ENCODE assay signal across 20 cellular contexts in genomic region chr9:77142366-77142765, GRCh38.
"Had no signal": no experiment of that assay in that cellular context is flagged by ENCODE, and none has a peak within 500 bp of the region (broad histone marks: within the 10 kb centered on the region; RNA-seq: fewer than 3 reads in every experiment).

No MANE protein-coding gene starts in this region.

- H3K4me3 Mint-ChIP-seq: T-cell; T-helper 1 cell treated with Interleukin-12 subunit alpha and Interleukin-12 subunit beta and Interleukin-4 antibody, amounts not matched to agents 30 μg/mL and 1 μg/mL, for 36 hours had no signal

- H3K9ac ChIP-seq: SK-N-SH had no signal

- H3K4me2 ChIP-seq: SK-N-SH had no signal

- H3K36me3 Mint-ChIP-seq: T-cell had no signal

- H3K9me3 ChIP-seq: SK-N-SH had no signal

- H3K27ac Mint-ChIP-seq: T-cell; T-helper 1 cell treated with Interleukin-12 subunit alpha and Interleukin-12 subunit beta and Interleukin-4 antibody, amounts not matched to agents 30 μg/mL and 1 μg/mL, for 36 hours had no signal

- DNase-seq: IMR-90, Karpas-422, KG1, MM.1S, NCI-H1092 treated with DMSO at 0.1 percent for 48 hours, NCI-H1694, NCI-H187 treated with DMSO at 0.1 percent for 48 hours, NCI-H2029 treated with DMSO at 0.1 percent for 48 hours, NCI-H2107, NCI-H2227 treated with DMSO at 0.1 percent for 48 hours, NCI-H524, NCI-H774, SHP77, SK-N-SH, SW 1271, T-cell had no signal

- ATAC-seq: HepG2, Panc1, T-cell had no signal

- H3K4me1 Mint-ChIP-seq: T-cell had no signal

- H3K27ac ChIP-seq: RWPE1 had no signal

- H3K9me2 ChIP-seq: SK-N-SH had no signal

- H3K9me3 Mint-ChIP-seq: T-cell; T-helper 1 cell treated with Interleukin-12 subunit alpha and Interleukin-12 subunit beta and Interleukin-4 antibody, amounts not matched to agents 30 μg/mL and 1 μg/mL, for 36 hours had no signal
